In the genomic region with DNA sequence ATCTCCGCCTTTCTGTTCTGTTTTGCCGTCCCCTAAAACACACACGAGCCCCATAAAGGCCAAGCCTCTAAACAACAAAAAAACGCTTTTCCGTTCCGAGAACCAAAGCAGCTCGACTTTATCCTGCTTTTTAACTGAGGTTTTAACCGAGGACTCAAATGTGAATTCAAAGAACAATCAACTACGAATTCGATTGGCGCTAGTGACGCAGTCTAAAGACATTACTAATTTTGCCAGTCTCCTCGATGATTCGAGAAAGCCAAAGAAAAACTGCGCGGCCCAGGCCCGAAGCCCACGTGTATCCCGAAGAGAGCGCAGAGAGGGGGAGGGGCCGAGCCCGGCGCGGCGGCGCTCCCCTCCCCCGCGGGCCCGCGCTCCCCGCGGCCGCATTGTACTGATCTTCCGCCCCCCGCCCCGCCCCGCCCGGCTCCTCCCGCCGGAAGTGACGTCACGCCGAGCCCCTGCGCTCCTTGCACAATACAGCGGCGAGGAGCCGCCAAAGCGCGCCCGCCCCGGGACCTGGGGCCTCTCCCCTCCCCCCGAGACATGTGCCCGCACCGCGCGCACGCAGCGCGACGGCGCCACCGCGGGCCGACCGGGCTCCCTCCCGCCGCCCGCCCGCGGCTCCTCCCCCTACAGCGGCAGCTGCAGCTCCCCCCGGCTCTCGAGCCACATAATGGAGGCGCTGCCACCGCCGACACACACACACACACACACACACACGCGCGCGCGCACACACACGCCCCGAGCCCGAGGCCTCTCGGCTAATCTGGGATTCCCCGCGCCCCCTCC, we compare ENCODE assay signal across 8 cellular contexts. TPM values are rescaled to one million over a fixed set of nuclear protein-coding genes. Genes with fewer than 3 reads are reported as not detected.
DNase-seq lines count a peak whose midpoint lies in the region; ATAC-seq and TF ChIP-seq lines count a peak whose summit lies in the region.

No MANE protein-coding gene starts in this region.

- H3K4me3 Mint-ChIP-seq in activated CD4-positive, alpha-beta T cell treated with anti-CD3 and anti-CD28 coated beads for 36 hours: peak overlapping the region; percentile 100
- H3K4me3 Mint-ChIP-seq in chondrocyte (ENCODE audit: unreplicated experiment): peak overlapping the region; percentile 91

- POLR2A ChIA-PET in activated CD4-positive, alpha-beta T cell treated with anti-CD3 and anti-CD28 coated beads for 36 hours (lab: Charles Lee): interaction anchor here (0.6 to 6.5 kb wide), 8 partner anchors 9 to 1861 kb away, joined by 3 to 74 read pairs (median 4); a partner anchor contains a TSS

- H3K36me3 Mint-ChIP-seq in activated CD4-positive, alpha-beta T cell treated with anti-CD3 and anti-CD28 coated beads for 36 hours (ENCODE audit: low read depth): peaks cover 55% of the 10 kb centered on the region
- peaks cover 20% of the 10 kb centered on the region for H3K36me3 Mint-ChIP-seq in chondrocyte (ENCODE audit: low read depth)

- CTCF ChIA-PET in activated CD4-positive, alpha-beta T cell treated with anti-CD3 and anti-CD28 coated beads for 36 hours (lab: Charles Lee): interaction anchor here (1.0 to 5.5 kb wide), 8 partner anchors 9 to 180 kb away, joined by 3 to 29 read pairs (median 8); a partner anchor contains a TSS

- H3K27me3 Mint-ChIP-seq in activated CD4-positive, alpha-beta T cell treated with anti-CD3 and anti-CD28 coated beads for 36 hours: no peaks in the 10 kb centered on the region
- no peaks in the 10 kb centered on the region for H3K27me3 Mint-ChIP-seq in chondrocyte (ENCODE audit: low read depth)

- peak overlapping the region; percentile 100 for H3K27ac Mint-ChIP-seq in activated CD4-positive, alpha-beta T cell treated with anti-CD3 and anti-CD28 coated beads for 36 hours
- H3K27ac Mint-ChIP-seq in chondrocyte (ENCODE audit: unreplicated experiment): peak overlapping the region; percentile 97

- no peak for TF ChIP-seq CTCF in AG09319 (IDR thresholded peaks at IDR 0.05; ENCODE audit: low read depth, low read length)
- TF ChIP-seq CTCF in chondrocyte (IDR thresholded peaks at IDR 0.05): no peak

- no peaks in the 10 kb centered on the region for H3K9me3 Mint-ChIP-seq in activated CD4-positive, alpha-beta T cell treated with anti-CD3 and anti-CD28 coated beads for 36 hours (ENCODE audit: low read depth)
- no peaks in the 10 kb centered on the region for H3K9me3 Mint-ChIP-seq in chondrocyte (ENCODE audit: low read depth)

- H3K4me1 Mint-ChIP-seq in activated CD4-positive, alpha-beta T cell treated with anti-CD3 and anti-CD28 coated beads for 36 hours: peaks cover 46% of the 10 kb centered on the region
- peaks cover 54% of the 10 kb centered on the region for H3K4me1 Mint-ChIP-seq in chondrocyte (ENCODE audit: low read depth)

- ATAC-seq in GM19035 (IDR thresholded peaks at IDR 0.05; ENCODE audit: unreplicated experiment) (peak; percentile 49), HG03342 (IDR thresholded peaks at IDR 0.05; ENCODE audit: unreplicated experiment) (peak; percentile 54)
- ATAC-seq in activated CD4-positive, alpha-beta T cell treated with anti-CD3 and anti-CD28 coated beads for 36 hours: peak; percentile 62

- H3K27me3 ChIP-seq in layer of hippocampus (ENCODE audit: control insufficient read depth, insufficient read depth, low read length): no peaks in the 10 kb centered on the region

- DNase-seq in AG09319 (ENCODE audit: extremely low read depth, low read depth) (peak; percentile 85), NCI-H446 treated with DMSO at 0.1 percent for 48 hours (lab: John Stamatoyannopoulos, UW) (peak; percentile 89), chondrocyte (ENCODE audit: low spot score) (peak; percentile 95)
- DNase-seq in activated CD4-positive, alpha-beta T cell treated with anti-CD3 and anti-CD28 coated beads for 36 hours: peak; percentile 99
- peak; percentile 92 to 97 for DNase-seq in stimulated activated CD4-positive, alpha-beta T cell treated with anti-CD3 and anti-CD28 coated beads, Interleukin-1b, Interleukin-23, amount 100 ng/mL, for 1 hour (ENCODE audit: low read depth in 2 of 2)

- intact Hi-C loops in activated CD4-positive, alpha-beta T cell treated with anti-CD3 and anti-CD28 coated beads for 36 hours (cut with DNase I, micrococcal nuclease): loop anchor here (1.0 to 10.0 kb wide), 7 partner anchors 11 to 1704 kb away; a partner anchor contains a TSS

- peak overlapping the region; percentile 98 for H3K27ac ChIP-seq in layer of hippocampus (ENCODE audit: low read depth, low read length)

RNA-seq across cellular contexts. Expression of a gene that starts 1.4 kb away (rescaled TPM):
- total RNA-seq in activated CD4-positive, alpha-beta T cell treated with anti-CD3 and anti-CD28 coated beads for 36 hours: 100 to 1,000 TPM; 521 to 532 TPM
- 223 to 285 TPM (median 226 TPM) in 3 replicates for total RNA-seq in chondrocyte

RNA-seq across cellular contexts. Expression of a gene that starts 27.4 kb away (rescaled TPM):
- total RNA-seq in activated CD4-positive, alpha-beta T cell treated with anti-CD3 and anti-CD28 coated beads for 36 hours: 10 to 100 TPM; 32.0 to 33.2 TPM
- total RNA-seq in chondrocyte: 31.6 to 36.6 TPM (median 33.6 TPM) in 3 replicates

Comparison
In these comparisons a context has a peak if more than half of its experiments do, and no peak if none do; other contexts are left out.
1. Peak in every context shown above with its lines: DNase-seq, ATAC-seq and H3K27ac ChIP-seq.